In the genomic region with DNA sequence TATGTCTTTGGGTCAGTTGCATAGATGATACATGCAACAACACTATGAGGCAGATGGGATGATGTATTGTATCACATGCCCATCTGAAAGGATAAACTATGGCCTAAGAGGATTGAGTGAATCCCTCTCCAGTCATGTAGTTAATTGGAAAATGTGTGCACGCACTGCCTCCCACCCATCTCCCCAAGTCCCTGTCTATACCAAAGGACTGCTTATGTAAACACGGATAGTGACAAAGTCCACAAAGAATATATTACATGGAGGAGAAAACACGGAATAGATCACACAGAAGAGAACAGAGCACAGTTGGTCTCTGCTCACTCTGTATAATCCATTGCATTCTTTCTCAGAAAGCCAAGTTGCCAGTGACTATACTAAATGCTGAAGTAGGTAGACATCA, we compare ENCODE assay signal across 16 cellular contexts.
DNase-seq lines count a peak whose midpoint lies in the region; ATAC-seq, FAIRE-seq and TF ChIP-seq lines count a peak whose summit lies in the region.
"Had no signal": no experiment of that assay in that cellular context is flagged by ENCODE, and none has a peak within 500 bp of the region (broad histone marks: within the 10 kb centered on the region; RNA-seq: fewer than 3 reads in every experiment).

No MANE protein-coding gene starts in this region.

- DNase-seq in COLO668 (lab: John Stamatoyannopoulos, UW; ENCODE audit: unreplicated experiment) (peak; percentile 24), D721Med (ENCODE audit: insufficient read length, low spot score) (peak; percentile 34), NCI-H82 treated with DMSO at 0.1 percent for 48 hours (lab: John Stamatoyannopoulos, UW; ENCODE audit: unreplicated experiment) (peak; percentile 95), mucosa of descending colon (no peak), BE2C (no peak), NCI-H2171 (lab: John Stamatoyannopoulos, UW) (no peak), amygdala (lab: John Stamatoyannopoulos, UW) (no peak)
- DNase-seq: C1 segment of cervical spinal cord; CD4-positive, alpha-beta T cell; DMS79; EL; GOT3; H9 had no signal

- H3K4me1 ChIP-seq in mucosa of descending colon (ENCODE audit: low read depth): no peaks in the 10 kb centered on the region
- no peaks in the 10 kb centered on the region for H3K4me1 ChIP-seq in BE2C

- H3K36me3 ChIP-seq in mucosa of descending colon (ENCODE audit: low read depth): no peaks in the 10 kb centered on the region
- no peaks in the 10 kb centered on the region for H3K36me3 ChIP-seq in BE2C

- intact Hi-C loops in mucosa of descending colon (cut with DNase I, micrococcal nuclease): no loop called here

- peak; percentile 98 for FAIRE-seq in D721Med (lab: Jason Lieb, UNC)
- FAIRE-seq: G401.6, GM12891, GM19239 had no signal

- no peak overlapping the region for H3K4me3 ChIP-seq in mucosa of descending colon
- H3K4me3 ChIP-seq in BE2C (ENCODE audit: low read depth, low read length): no peak overlapping the region

- TF ChIP-seq CTCF in D721Med (IDR thresholded peaks at IDR 0.05; ENCODE audit: insufficient read depth, missing control alignments) (no peak), mucosa of descending colon (IDR thresholded peaks at IDR 0.05) (no peak), BE2C (IDR thresholded peaks at IDR 0.05; ENCODE audit: low read depth, low read length) (no peak)

- H3K9me3 ChIP-seq in mucosa of descending colon: no peaks in the 10 kb centered on the region
- no peaks in the 10 kb centered on the region for H3K9me3 ChIP-seq in BE2C

- ATAC-seq in mucosa of descending colon: peak; percentile 31

- H3K27me3 ChIP-seq in BE2C: no peaks in the 10 kb centered on the region

Comparison
In these comparisons a context has a peak if more than half of its experiments do, and no peak if none do; other contexts are left out.
1. DNase-seq: peak in COLO668 (single experiment), D721Med (single experiment) and NCI-H82 treated with DMSO at 0.1 percent for 48 hours (single experiment); none in mucosa of descending colon (0 of 3), BE2C (single experiment), NCI-H2171 (single experiment) and amygdala (0 of 56).